Comparison of ENCODE assay signal across 1 cellular context in genomic region chr3:10764314-10765051, GRCh38.
TF ChIP-seq lines count a peak whose summit lies in the region.

No MANE protein-coding gene starts in this region.

TF ChIP-seq in GM23338, 12 proteins besides CTCF, POLR2A, EP300 and RAD21 (continued from another document):
- TF ChIP-seq EZH2phosphoT487 (IDR thresholded peaks at IDR 0.05; ENCODE audit: unreplicated experiment) (no peak), EZH2 (IDR thresholded peaks at IDR 0.05; ENCODE audit: low read depth, unreplicated experiment) (no peak), REST (IDR thresholded peaks at IDR 0.05; ENCODE audit: unreplicated experiment) (no peak), STAT1 (IDR thresholded peaks at IDR 0.05; ENCODE audit: unreplicated experiment) (no peak)
TF ChIP-seq in GM23338: peak in this region for 0.
